Comparison of ENCODE assay signal across 17 cellular contexts in the genomic region with DNA sequence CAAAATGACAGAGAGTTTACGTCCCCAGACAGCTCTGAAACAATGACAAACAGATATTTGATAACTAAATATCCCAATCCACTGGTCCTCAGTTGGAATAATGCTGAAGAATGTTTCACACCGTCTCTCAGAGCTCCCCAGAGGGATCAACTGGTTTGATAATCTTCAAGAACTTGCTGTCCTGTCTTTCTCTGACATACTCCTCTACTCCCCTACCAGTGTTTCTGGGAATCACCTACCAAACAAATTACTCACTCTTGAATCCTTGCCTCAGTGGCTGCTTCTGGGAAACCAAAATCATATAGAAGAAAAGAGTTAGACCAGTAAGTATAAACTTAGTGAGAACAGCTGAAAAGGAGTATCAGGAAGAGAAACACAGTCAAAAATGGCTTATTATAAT.
"Had no signal": no experiment of that assay in that cellular context is flagged by ENCODE, and none has a peak within 500 bp of the region (broad histone marks: within the 10 kb centered on the region; RNA-seq: fewer than 3 reads in every experiment).

No MANE protein-coding gene starts in this region.

- H3K36me3 Mint-ChIP-seq: activated naive CD8-positive, alpha-beta T cell treated with anti-CD3 and anti-CD28 coated beads, Interleukin-2, amount 10 ng/mL, durations not matched to agents 7 days and 5 days; immature natural killer cell; naive thymus-derived CD4-positive, alpha-beta T cell had no signal

- H3K4me1 ChIP-seq: upper lobe of left lung had no signal

- H3K9me3 ChIP-seq: ascending aorta, heart left ventricle, neutrophil, upper lobe of left lung had no signal

- H3K27me3 Mint-ChIP-seq: activated CD4-positive, alpha-beta T cell treated with anti-CD3 and anti-CD28 coated beads, Interleukin-2, amount 10 ng/mL, durations not matched to agents 7 days and 5 days; activated naive CD8-positive, alpha-beta T cell treated with anti-CD3 and anti-CD28 coated beads, Interleukin-2, amount 10 ng/mL, durations not matched to agents 7 days and 5 days had no signal

- H3K4me3 Mint-ChIP-seq: activated CD4-positive, alpha-beta T cell treated with anti-CD3 and anti-CD28 coated beads, Interleukin-2, amount 10 ng/mL, durations not matched to agents 7 days and 5 days; activated naive CD8-positive, alpha-beta T cell treated with anti-CD3 and anti-CD28 coated beads, Interleukin-2, amount 10 ng/mL, durations not matched to agents 7 days and 5 days; activated T-cell treated with anti-CD3 and anti-CD28 coated beads, Interleukin-2, amount 50 U/mL, for 72 hours; immature natural killer cell; naive thymus-derived CD4-positive, alpha-beta T cell had no signal

- H3K4me1 Mint-ChIP-seq: activated CD4-positive, alpha-beta T cell treated with anti-CD3 and anti-CD28 coated beads, Interleukin-2, amount 10 ng/mL, durations not matched to agents 7 days and 5 days; activated naive CD8-positive, alpha-beta T cell treated with anti-CD3 and anti-CD28 coated beads, Interleukin-2, amount 10 ng/mL, durations not matched to agents 7 days and 5 days; immature natural killer cell; naive thymus-derived CD4-positive, alpha-beta T cell had no signal

- H3K4me3 ChIP-seq: ascending aorta, cardiac muscle cell, heart left ventricle, lung, upper lobe of left lung had no signal

- H3K27me3 ChIP-seq: ascending aorta, cardiac muscle cell, heart left ventricle, upper lobe of left lung had no signal

- H3K36me3 ChIP-seq: ascending aorta, cardiac muscle cell, heart left ventricle, neutrophil, upper lobe of left lung had no signal

- H3K27ac Mint-ChIP-seq: activated CD4-positive, alpha-beta T cell treated with anti-CD3 and anti-CD28 coated beads, Interleukin-2, amount 10 ng/mL, durations not matched to agents 7 days and 5 days; activated naive CD8-positive, alpha-beta T cell treated with anti-CD3 and anti-CD28 coated beads, Interleukin-2, amount 10 ng/mL, durations not matched to agents 7 days and 5 days; activated T-cell treated with anti-CD3 and anti-CD28 coated beads, Interleukin-2, amount 50 U/mL, for 72 hours; immature natural killer cell; naive thymus-derived CD4-positive, alpha-beta T cell had no signal

- DNase-seq: activated CD4-positive, alpha-beta T cell treated with anti-CD3 and anti-CD28 coated beads, Interleukin-2, amount 10 ng/mL, durations not matched to agents 7 days and 5 days; activated CD8-positive, alpha-beta memory T cell treated with anti-CD3 and anti-CD28 coated beads, Interleukin-2, amount 50 U/mL, for 48 hours; activated gamma-delta T cell treated with Interleukin-2 at 50 U/mL for 16 hours; activated naive CD8-positive, alpha-beta T cell treated with anti-CD3 and anti-CD28 coated beads, Interleukin-2, amount 10 ng/mL, durations not matched to agents 7 days and 5 days; activated T-cell treated with anti-CD3 and anti-CD28 coated beads, Interleukin-2, amount 50 U/mL, for 72 hours; heart left ventricle; immature natural killer cell; naive thymus-derived CD4-positive, alpha-beta T cell; posterior cingulate gyrus; retina; small intestine; stimulated activated naive CD8-positive, alpha-beta T cell treated with anti-CD3 and anti-CD28 coated beads, Interleukin-15, Interleukin-2, amounts not matched to agents 100 U/mL and 50 U/mL, for 24 hours; upper lobe of left lung had no signal

- H3K27ac ChIP-seq: ascending aorta, cardiac muscle cell, heart left ventricle, neutrophil, upper lobe of left lung had no signal
